Comparison of ENCODE assay signal across 14 cellular contexts in genomic region chr11:75760710-75761493, GRCh38. TPM values are rescaled to one million over a fixed set of nuclear protein-coding genes. Genes with fewer than 3 reads are reported as not detected.
DNase-seq lines count a peak whose midpoint lies in the region; TF ChIP-seq lines count a peak whose summit lies in the region.
"Had no signal": no experiment of that assay in that cellular context is flagged by ENCODE, and none has a peak within 500 bp of the region (broad histone marks: within the 10 kb centered on the region; RNA-seq: fewer than 3 reads in every experiment).

No MANE protein-coding gene starts in this region.

- DNase-seq in HPDE6-E6E7 (ENCODE audit: extremely low spot score) (peak; percentile 58), astrocyte of the spinal cord (ENCODE audit: low read depth, low spot score) (peak; percentile 36), kidney epithelial cell (ENCODE audit: low read depth) (peak; percentile 26), NCI-H1092 (lab: John Stamatoyannopoulos, UW) (no peak), NCI-H1417 treated with DMSO at 0.1 percent for 48 hours (lab: John Stamatoyannopoulos, UW) (no peak), NCI-H82 (lab: John Stamatoyannopoulos, UW) (no peak), SIG-M5 (lab: John Stamatoyannopoulos, UW) (no peak)
- DNase-seq: activated CD8-positive, alpha-beta memory T cell treated with anti-CD3 and anti-CD28 coated beads for 24 hours; activated naive CD4-positive, alpha-beta T cell treated with Interleukin-2 at 50 U/mL for 16 hours; cerebellar nuclear complex; midbrain; pancreas; upper lobe of left lung had no signal

- H3K79me2 ChIP-seq in ACC112 (ENCODE audit: control insufficient read depth, insufficient read depth, low read length, unreplicated experiment), result no peaks in the 10 kb centered on the region

- no peaks in the 10 kb centered on the region for H3K36me3 ChIP-seq in ACC112 (ENCODE audit: insufficient read depth, low read length)
- H3K36me3 ChIP-seq in kidney epithelial cell (ENCODE audit: control insufficient read depth, insufficient read depth, low read length), result no peaks in the 10 kb centered on the region
- H3K36me3 ChIP-seq: pancreas, upper lobe of left lung had no signal

- H3K27me3 ChIP-seq in ACC112 (ENCODE audit: insufficient read depth, low read length), result no peaks in the 10 kb centered on the region
- no peaks in the 10 kb centered on the region for H3K27me3 ChIP-seq in kidney epithelial cell (ENCODE audit: control insufficient read depth, insufficient read depth, low read length)
- H3K27me3 ChIP-seq: pancreas, upper lobe of left lung had no signal

- H2AFZ ChIP-seq in ACC112 (ENCODE audit: low read length, unreplicated experiment), result no peak overlapping the region

- H3K27ac ChIP-seq in ACC112 (ENCODE audit: low read depth, low read length), result peak overlapping the region; percentile 63
- H3K27ac ChIP-seq: pancreas, upper lobe of left lung had no signal

- in situ Hi-C loops in astrocyte of the spinal cord (cut with HindIII; ENCODE audit: low sequenced_read_pairs), result no loop called here

- peaks cover 26% of the 10 kb centered on the region for H3K4me1 ChIP-seq in ACC112 (ENCODE audit: control insufficient read depth, insufficient read depth, low read length, unreplicated experiment)
- H3K4me1 ChIP-seq: pancreas had no signal

- 0 out of 2 replicates have a peak overlapping the region, but pooled peaks have one; percentile 30 for H3K4me3 ChIP-seq in ACC112 (ENCODE audit: low read depth, low read length)
- H3K4me3 ChIP-seq in astrocyte of the spinal cord (ENCODE audit: low read depth, low read length), result no peak overlapping the region
- no peak overlapping the region for H3K4me3 ChIP-seq in kidney epithelial cell (ENCODE audit: low read depth, low read length)
- H3K4me3 ChIP-seq: pancreas, upper lobe of left lung had no signal

- TF ChIP-seq CTCF in astrocyte of the spinal cord (IDR thresholded peaks at IDR 0.05; ENCODE audit: low read depth, low read length) (no peak), kidney epithelial cell (IDR thresholded peaks at IDR 0.05; ENCODE audit: insufficient read depth, low read length, poor library complexity, severe bottlenecking) (no peak)

RNA-seq across cellular contexts. Expression of gene DGAT2, which starts 7.7 kb away (rescaled TPM):
- 2.7 and 2.9 TPM in 2 replicates for total RNA-seq in kidney epithelial cell

RNA-seq across cellular contexts. Expression of gene MOGAT2, which starts 43.3 kb away (rescaled TPM):
- total RNA-seq in kidney epithelial cell, result not detected in 2 replicates

RNA-seq across cellular contexts. Expression of gene UVRAG, which starts 54.1 kb away (rescaled TPM):
- 14.3 and 16.2 TPM in 2 replicates for total RNA-seq in kidney epithelial cell

Comparison
In these comparisons a context has a peak if more than half of its experiments do, and no peak if none do; other contexts are left out.
1. DNase-seq: peak in HPDE6-E6E7 (single experiment), astrocyte of the spinal cord (single experiment) and kidney epithelial cell (single experiment); none in NCI-H1092 (single experiment), NCI-H1417 treated with DMSO at 0.1 percent for 48 hours (single experiment), NCI-H82 (single experiment) and SIG-M5 (single experiment).